1 cellular context compared by ENCODE assay signal in the genomic region with DNA sequence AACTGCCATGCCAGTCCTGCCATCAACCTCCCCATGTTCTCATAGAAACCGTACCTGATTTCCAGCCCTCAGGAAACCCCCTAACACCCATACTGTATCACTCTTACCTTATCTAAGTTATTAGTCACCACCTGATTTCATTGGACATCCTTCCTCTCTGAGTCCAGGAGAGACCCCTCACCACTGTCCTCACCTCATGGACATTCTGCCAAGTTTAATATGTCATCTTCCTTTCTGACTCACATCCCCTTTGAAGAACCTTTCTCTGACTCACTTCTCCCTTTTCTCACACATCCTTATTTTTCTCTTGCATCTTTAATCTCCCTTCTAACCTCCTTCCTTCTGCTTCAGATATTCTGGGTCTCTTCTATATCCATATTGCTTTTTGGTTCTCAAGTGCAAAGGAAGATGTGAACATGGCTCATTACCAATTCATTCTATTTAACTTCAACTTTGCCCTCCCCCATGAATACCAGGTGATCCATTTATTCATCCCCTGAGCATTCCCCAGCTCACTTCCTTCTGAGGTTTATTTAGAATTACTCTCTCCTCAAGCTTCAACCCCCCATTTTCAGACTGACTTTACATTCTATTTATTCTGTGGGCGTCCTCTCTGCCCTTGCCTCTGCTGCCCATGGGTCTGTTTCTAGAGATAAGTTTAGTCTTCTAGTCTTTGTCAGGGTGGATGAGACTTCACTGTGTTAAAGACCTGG.
TF ChIP-seq lines count a peak whose summit lies in the region.

No MANE protein-coding gene starts in this region.

TF ChIP-seq in WTC11, 78 proteins besides CTCF, POLR2A, EP300 and RAD21 (continued from another document):
- TF ChIP-seq, protein P1, sequence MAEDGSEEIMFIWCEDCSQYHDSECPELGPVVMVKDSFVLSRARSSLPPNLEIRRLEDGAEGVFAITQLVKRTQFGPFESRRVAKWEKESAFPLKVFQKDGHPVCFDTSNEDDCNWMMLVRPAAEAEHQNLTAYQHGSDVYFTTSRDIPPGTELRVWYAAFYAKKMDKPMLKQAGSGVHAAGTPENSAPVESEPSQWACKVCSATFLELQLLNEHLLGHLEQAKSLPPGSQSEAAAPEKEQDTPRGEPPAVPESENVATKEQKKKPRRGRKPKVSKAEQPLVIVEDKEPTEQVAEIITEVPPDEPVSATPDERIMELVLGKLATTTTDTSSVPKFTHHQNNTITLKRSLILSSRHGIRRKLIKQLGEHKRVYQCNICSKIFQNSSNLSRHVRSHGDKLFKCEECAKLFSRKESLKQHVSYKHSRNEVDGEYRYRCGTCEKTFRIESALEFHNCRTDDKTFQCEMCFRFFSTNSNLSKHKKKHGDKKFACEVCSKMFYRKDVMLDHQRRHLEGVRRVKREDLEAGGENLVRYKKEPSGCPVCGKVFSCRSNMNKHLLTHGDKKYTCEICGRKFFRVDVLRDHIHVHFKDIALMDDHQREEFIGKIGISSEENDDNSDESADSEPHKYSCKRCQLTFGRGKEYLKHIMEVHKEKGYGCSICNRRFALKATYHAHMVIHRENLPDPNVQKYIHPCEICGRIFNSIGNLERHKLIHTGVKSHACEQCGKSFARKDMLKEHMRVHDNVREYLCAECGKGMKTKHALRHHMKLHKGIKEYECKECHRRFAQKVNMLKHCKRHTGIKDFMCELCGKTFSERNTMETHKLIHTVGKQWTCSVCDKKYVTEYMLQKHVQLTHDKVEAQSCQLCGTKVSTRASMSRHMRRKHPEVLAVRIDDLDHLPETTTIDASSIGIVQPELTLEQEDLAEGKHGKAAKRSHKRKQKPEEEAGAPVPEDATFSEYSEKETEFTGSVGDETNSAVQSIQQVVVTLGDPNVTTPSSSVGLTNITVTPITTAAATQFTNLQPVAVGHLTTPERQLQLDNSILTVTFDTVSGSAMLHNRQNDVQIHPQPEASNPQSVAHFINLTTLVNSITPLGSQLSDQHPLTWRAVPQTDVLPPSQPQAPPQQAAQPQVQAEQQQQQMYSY (CRISPR knock-in tag; IDR thresholded peaks at IDR 0.05): no peak
- TF ChIP-seq OVOL2 (CRISPR knock-in tag; IDR thresholded peaks at IDR 0.05; ENCODE audit: borderline replicate concordance): no peak
- TF ChIP-seq, protein P2, sequence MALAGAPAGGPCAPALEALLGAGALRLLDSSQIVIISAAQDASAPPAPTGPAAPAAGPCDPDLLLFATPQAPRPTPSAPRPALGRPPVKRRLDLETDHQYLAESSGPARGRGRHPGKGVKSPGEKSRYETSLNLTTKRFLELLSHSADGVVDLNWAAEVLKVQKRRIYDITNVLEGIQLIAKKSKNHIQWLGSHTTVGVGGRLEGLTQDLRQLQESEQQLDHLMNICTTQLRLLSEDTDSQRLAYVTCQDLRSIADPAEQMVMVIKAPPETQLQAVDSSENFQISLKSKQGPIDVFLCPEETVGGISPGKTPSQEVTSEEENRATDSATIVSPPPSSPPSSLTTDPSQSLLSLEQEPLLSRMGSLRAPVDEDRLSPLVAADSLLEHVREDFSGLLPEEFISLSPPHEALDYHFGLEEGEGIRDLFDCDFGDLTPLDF (CRISPR knock-in tag; IDR thresholded peaks at IDR 0.05): no peak
- TF ChIP-seq, protein P3, sequence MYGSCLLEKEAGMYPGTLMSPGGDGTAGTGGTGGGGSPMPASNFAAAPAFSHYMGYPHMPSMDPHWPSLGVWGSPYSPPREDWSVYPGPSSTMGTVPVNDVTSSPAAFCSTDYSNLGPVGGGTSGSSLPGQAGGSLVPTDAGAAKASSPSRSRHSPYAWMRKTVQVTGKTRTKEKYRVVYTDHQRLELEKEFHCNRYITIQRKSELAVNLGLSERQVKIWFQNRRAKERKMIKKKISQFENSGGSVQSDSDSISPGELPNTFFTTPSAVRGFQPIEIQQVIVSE (CRISPR knock-in tag; IDR thresholded peaks at IDR 0.05; ENCODE audit: borderline replicate concordance): no peak
